1 cellular context compared by ENCODE assay signal in the genomic region with DNA sequence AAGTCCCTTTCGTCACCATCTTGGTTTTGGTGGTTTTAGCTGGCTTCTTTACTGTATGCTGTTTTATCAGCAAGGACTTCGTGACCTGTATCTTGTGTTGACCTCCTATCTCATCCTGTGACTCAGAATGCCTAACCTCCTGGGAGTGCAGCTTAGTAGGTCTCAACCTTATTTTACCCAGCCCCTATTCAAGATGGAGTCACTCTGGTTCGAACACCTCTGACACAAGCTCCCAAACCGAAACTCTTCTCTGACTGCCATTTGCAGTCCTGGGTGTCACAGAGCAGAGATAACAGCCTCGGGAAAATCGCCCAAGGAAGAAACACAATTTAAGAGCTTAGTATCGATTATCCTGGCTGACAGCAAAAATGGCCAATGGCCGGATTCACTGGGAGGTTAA.
TF ChIP-seq lines count a peak whose summit lies in the region.

No MANE protein-coding gene starts in this region.

TF ChIP-seq in K562, 482 proteins besides CTCF, POLR2A, EP300 and RAD21 (continues in another document):
- TF ChIP-seq, protein P1, sequence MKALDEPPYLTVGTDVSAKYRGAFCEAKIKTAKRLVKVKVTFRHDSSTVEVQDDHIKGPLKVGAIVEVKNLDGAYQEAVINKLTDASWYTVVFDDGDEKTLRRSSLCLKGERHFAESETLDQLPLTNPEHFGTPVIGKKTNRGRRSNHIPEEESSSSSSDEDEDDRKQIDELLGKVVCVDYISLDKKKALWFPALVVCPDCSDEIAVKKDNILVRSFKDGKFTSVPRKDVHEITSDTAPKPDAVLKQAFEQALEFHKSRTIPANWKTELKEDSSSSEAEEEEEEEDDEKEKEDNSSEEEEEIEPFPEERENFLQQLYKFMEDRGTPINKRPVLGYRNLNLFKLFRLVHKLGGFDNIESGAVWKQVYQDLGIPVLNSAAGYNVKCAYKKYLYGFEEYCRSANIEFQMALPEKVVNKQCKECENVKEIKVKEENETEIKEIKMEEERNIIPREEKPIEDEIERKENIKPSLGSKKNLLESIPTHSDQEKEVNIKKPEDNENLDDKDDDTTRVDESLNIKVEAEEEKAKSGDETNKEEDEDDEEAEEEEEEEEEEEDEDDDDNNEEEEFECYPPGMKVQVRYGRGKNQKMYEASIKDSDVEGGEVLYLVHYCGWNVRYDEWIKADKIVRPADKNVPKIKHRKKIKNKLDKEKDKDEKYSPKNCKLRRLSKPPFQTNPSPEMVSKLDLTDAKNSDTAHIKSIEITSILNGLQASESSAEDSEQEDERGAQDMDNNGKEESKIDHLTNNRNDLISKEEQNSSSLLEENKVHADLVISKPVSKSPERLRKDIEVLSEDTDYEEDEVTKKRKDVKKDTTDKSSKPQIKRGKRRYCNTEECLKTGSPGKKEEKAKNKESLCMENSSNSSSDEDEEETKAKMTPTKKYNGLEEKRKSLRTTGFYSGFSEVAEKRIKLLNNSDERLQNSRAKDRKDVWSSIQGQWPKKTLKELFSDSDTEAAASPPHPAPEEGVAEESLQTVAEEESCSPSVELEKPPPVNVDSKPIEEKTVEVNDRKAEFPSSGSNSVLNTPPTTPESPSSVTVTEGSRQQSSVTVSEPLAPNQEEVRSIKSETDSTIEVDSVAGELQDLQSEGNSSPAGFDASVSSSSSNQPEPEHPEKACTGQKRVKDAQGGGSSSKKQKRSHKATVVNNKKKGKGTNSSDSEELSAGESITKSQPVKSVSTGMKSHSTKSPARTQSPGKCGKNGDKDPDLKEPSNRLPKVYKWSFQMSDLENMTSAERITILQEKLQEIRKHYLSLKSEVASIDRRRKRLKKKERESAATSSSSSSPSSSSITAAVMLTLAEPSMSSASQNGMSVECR (CRISPR knock-in tag; IDR thresholded peaks at IDR 0.05), result no peak
- TF ChIP-seq ZNF764 (CRISPR knock-in tag; IDR thresholded peaks at IDR 0.05; ENCODE audit: low read depth) (no peak), ZBTB17 (CRISPR knock-in tag; IDR thresholded peaks at IDR 0.05) (no peak), RBBP5 (IDR thresholded peaks at IDR 0.05; ENCODE audit: borderline replicate concordance, insufficient read depth, low read length, poor library complexity, severe bottlenecking) (no peak), TBP (optimal IDR thresholded peaks at IDR 0.05; ENCODE audit: low read depth, low read length) (no peak), CBX5 (IDR thresholded peaks at IDR 0.05; ENCODE audit: borderline replicate concordance, low read depth) (no peak), ZNF707 (CRISPR knock-in tag; conservative IDR thresholded peaks at IDR 0.05) (no peak), CBFA2T3 (IDR thresholded peaks at IDR 0.05) (no peak), PCBP1 (IDR thresholded peaks at IDR 0.05; ENCODE audit: low read depth, low read length, poor library complexity, severe bottlenecking) (no peak), ZNF197 (CRISPR knock-in tag; IDR thresholded peaks at IDR 0.05; ENCODE audit: low read depth) (peak; percentile 51; the same call in 1 of the 2 replicates), ZKSCAN8 (CRISPR knock-in tag; IDR thresholded peaks at IDR 0.05) (no peak), DPF2 (IDR thresholded peaks at IDR 0.05) (no peak), SRSF1 (IDR thresholded peaks at IDR 0.05; ENCODE audit: low read depth, low read length) (no peak), MTF1 (CRISPR knock-in tag; IDR thresholded peaks at IDR 0.05; ENCODE audit: borderline replicate concordance) (no peak), MXI1 (IDR thresholded peaks at IDR 0.05; ENCODE audit: low read depth, low read length) (no peak), SMAD3 (CRISPR knock-in tag; conservative IDR thresholded peaks at IDR 0.05) (peak; percentile 73; the same call in 1 of the 2 replicates), MCM7 (IDR thresholded peaks at IDR 0.05) (no peak), NRF1 (conservative IDR thresholded peaks at IDR 0.05 in 1 of 2, IDR thresholded peaks at IDR 0.05 in 1 of 2) (no peak), DDX20 (tag; IDR thresholded peaks at IDR 0.05; ENCODE audit: low read depth) (0 out of 2 replicates have a peak, but pooled peaks have one; percentile 60), ZNF24 (IDR thresholded peaks at IDR 0.05) (no peak), ZKSCAN1 (IDR thresholded peaks at IDR 0.05; ENCODE audit: low read depth, low read length) (no peak), SNRNP70 (optimal IDR thresholded peaks at IDR 0.05; ENCODE audit: low read depth, low read length) (no peak), DIDO1 (tag; IDR thresholded peaks at IDR 0.05; ENCODE audit: low read depth) (0 out of 2 replicates have a peak, but pooled peaks have one; percentile 39), MCM3 (IDR thresholded peaks at IDR 0.05) (no peak), KAT2B (IDR thresholded peaks at IDR 0.05; ENCODE audit: low read depth, low read length) (no peak), XRCC3 (IDR thresholded peaks at IDR 0.05) (no peak), ZNF75A (CRISPR knock-in tag; IDR thresholded peaks at IDR 0.05) (no peak), GATAD2B (IDR thresholded peaks at IDR 0.05; ENCODE audit: borderline replicate concordance) (no peak), TEAD2 (tag; IDR thresholded peaks at IDR 0.05) (no peak), ZC3H8 (IDR thresholded peaks at IDR 0.05) (no peak), CREB1 (IDR thresholded peaks at IDR 0.05) (no peak), CREB1 (CRISPR knock-in tag; IDR thresholded peaks at IDR 0.05) (no peak), ZBTB7A (IDR thresholded peaks at IDR 0.05; ENCODE audit: borderline replicate concordance, control insufficient read depth, low read depth, low read length) (no peak), FOSL1 (tag; conservative IDR thresholded peaks at IDR 0.05) (peak; percentile 29; the same call in 1 of the 2 replicates)
- TF ChIP-seq, protein P2, sequence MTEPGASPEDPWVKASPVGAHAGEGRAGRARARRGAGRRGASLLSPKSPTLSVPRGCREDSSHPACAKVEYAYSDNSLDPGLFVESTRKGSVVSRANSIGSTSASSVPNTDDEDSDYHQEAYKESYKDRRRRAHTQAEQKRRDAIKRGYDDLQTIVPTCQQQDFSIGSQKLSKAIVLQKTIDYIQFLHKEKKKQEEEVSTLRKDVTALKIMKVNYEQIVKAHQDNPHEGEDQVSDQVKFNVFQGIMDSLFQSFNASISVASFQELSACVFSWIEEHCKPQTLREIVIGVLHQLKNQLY (CRISPR knock-in tag; conservative IDR thresholded peaks at IDR 0.05), result no peak
- TF ChIP-seq, protein P3, sequence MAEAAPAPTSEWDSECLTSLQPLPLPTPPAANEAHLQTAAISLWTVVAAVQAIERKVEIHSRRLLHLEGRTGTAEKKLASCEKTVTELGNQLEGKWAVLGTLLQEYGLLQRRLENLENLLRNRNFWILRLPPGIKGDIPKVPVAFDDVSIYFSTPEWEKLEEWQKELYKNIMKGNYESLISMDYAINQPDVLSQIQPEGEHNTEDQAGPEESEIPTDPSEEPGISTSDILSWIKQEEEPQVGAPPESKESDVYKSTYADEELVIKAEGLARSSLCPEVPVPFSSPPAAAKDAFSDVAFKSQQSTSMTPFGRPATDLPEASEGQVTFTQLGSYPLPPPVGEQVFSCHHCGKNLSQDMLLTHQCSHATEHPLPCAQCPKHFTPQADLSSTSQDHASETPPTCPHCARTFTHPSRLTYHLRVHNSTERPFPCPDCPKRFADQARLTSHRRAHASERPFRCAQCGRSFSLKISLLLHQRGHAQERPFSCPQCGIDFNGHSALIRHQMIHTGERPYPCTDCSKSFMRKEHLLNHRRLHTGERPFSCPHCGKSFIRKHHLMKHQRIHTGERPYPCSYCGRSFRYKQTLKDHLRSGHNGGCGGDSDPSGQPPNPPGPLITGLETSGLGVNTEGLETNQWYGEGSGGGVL (CRISPR knock-in tag; IDR thresholded peaks at IDR 0.05), result no peak
- TF ChIP-seq, protein P4, sequence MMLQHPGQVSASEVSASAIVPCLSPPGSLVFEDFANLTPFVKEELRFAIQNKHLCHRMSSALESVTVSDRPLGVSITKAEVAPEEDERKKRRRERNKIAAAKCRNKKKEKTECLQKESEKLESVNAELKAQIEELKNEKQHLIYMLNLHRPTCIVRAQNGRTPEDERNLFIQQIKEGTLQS (IDR thresholded peaks at IDR 0.05), result no peak
- TF ChIP-seq, protein P4 (CRISPR knock-in tag; conservative IDR thresholded peaks at IDR 0.05), result no peak
- TF ChIP-seq, protein P5, sequence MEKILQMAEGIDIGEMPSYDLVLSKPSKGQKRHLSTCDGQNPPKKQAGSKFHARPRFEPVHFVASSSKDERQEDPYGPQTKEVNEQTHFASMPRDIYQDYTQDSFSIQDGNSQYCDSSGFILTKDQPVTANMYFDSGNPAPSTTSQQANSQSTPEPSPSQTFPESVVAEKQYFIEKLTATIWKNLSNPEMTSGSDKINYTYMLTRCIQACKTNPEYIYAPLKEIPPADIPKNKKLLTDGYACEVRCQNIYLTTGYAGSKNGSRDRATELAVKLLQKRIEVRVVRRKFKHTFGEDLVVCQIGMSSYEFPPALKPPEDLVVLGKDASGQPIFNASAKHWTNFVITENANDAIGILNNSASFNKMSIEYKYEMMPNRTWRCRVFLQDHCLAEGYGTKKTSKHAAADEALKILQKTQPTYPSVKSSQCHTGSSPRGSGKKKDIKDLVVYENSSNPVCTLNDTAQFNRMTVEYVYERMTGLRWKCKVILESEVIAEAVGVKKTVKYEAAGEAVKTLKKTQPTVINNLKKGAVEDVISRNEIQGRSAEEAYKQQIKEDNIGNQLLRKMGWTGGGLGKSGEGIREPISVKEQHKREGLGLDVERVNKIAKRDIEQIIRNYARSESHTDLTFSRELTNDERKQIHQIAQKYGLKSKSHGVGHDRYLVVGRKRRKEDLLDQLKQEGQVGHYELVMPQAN (IDR thresholded peaks at IDR 0.05; ENCODE audit: borderline replicate concordance), result no peak
- TF ChIP-seq, protein P6, sequence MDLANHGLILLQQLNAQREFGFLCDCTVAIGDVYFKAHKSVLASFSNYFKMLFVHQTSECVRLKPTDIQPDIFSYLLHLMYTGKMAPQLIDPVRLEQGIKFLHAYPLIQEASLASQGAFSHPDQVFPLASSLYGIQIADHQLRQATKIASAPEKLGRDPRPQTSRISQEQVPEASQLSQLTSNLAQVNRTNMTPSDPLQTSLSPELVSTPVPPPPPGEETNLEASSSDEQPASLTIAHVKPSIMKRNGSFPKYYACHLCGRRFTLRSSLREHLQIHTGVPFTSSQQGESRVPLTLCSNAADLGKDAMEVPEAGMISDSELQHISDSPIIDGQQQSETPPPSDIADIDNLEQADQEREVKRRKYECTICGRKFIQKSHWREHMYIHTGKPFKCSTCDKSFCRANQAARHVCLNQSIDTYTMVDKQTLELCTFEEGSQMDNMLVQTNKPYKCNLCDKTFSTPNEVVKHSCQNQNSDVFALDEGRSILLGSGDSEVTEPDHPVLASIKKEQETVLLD (IDR thresholded peaks at IDR 0.05), result no peak
- TF ChIP-seq, protein P7, sequence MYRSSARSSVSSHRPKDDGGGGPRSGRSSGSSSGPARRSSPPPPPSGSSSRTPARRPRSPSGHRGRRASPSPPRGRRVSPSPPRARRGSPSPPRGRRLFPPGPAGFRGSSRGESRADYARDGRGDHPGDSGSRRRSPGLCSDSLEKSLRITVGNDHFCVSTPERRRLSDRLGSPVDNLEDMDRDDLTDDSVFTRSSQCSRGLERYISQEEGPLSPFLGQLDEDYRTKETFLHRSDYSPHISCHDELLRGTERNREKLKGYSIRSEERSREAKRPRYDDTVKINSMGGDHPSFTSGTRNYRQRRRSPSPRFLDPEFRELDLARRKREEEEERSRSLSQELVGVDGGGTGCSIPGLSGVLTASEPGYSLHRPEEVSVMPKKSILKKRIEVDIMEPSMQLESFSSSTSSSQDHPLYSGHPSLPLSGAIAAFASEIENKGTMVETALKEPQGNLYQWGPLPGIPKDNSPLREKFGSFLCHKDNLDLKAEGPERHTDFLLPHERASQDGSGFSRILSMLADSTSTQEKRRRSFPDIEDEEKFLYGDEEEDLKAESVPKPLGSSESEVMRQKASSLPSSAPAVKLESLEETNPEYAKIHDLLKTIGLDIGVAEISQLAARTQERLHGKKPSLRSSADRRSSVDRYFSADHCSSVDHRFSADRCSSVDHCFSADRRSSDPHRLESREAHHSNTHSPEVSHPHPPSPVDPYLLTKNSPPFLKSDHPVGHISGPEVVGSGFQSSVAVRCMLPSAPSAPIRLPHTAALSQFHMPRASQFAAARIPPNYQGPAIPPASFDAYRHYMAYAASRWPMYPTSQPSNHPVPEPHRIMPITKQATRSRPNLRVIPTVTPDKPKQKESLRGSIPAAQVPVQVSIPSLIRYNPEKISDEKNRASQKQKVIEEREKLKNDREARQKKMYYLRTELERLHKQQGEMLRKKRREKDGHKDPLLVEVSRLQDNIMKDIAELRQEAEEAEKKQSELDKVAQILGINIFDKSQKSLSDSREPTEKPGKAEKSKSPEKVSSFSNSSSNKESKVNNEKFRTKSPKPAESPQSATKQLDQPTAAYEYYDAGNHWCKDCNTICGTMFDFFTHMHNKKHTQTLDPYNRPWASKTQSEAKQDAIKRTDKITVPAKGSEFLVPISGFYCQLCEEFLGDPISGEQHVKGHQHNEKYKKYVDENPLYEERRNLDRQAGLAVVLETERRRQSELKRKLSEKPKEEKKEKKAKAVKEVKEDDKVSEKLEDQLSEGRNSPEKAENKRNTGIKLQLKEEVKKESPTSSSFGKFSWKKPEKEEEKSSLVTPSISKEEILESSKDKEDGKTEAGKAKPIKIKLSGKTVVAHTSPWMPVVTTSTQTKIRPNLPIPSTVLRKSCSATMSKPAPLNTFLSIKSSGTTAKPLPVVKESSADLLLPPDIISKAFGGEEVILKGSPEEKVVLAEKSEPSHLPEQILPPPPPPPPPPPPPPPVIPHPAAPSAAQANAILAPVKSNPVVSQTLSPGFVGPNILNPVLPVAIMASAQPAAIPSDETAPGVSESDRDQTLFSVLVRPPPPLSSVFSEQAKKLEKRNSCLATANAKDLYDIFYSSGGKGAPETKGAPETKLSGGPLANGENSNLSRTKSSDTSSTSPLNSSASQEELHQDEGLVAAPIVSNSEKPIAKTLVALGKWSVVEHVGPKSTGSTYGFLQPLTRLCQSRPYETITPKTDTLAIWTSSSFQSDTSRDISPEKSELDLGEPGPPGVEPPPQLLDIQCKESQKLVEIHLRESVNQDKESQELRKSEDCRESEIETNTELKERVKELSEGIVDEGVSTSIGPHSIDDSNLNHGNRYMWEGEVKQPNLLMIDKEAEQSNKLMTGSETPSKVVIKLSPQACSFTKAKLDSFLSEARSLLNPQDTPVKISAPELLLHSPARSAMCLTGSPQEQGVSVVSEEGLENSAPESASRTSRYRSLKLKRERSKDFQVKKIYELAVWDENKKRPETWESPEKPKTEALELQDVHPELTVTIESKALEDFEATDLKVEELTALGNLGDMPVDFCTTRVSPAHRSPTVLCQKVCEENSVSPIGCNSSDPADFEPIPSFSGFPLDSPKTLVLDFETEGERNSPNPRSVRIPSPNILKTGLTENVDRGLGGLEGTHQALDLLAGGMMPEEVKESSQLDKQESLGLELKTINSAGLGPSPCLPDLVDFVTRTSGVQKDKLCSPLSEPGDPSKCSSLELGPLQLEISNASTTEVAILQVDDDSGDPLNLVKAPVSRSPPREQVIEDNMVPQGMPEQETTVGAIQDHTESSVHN (IDR thresholded peaks at IDR 0.05; ENCODE audit: borderline replicate concordance in 1 of 2, low read depth in 1 of 2), result no peak
